In genomic region chr2:152420923-152421322, GRCh38 we compare ENCODE assay signal across 8 cellular contexts.
DNase-seq lines count a peak whose midpoint lies in the region; ATAC-seq and TF ChIP-seq lines count a peak whose summit lies in the region.

No MANE protein-coding gene starts in this region.

- WGBS in mesodermal cell (ENCODE audit: insufficient coverage in 2 of 2), 2 experiments = 81 to 100% methylated on average over 2 to 4 of the region's 7 CpGs
- 99 to 100% methylated on average over 3 to 7 of the region's 7 CpGs for WGBS in endodermal cell (ENCODE audit: insufficient coverage in 1 of 2, insufficient read length in 1 of 2), 2 experiments

- no peak overlapping the region for H3K9ac ChIP-seq in endodermal cell (ENCODE audit: extremely low read depth, low read length, poor library complexity, severe bottlenecking)

- H3K4me3 ChIP-seq in left ventricle myocardium inferior (no peak overlapping the region), mesodermal cell (ENCODE audit: extremely low read depth, insufficient read depth, low read length, poor library complexity, severe bottlenecking) (no peak overlapping the region), endodermal cell (ENCODE audit: low read length) (no peak overlapping the region)

- H3K4me1 Mint-ChIP-seq in chondrocyte (ENCODE audit: low read depth) (peaks cover 40% of the 10 kb centered on the region), endodermal cell (peaks cover 35% of the 10 kb centered on the region)

- peaks cover 28% of the 10 kb centered on the region for H3K4me1 ChIP-seq in left ventricle myocardium inferior
- H3K4me1 ChIP-seq in mesodermal cell (ENCODE audit: control insufficient read depth, insufficient read depth, low read length, poor library complexity, severe bottlenecking) = peaks cover 36% of the 10 kb centered on the region
- peaks cover 9% of the 10 kb centered on the region for H3K4me1 ChIP-seq in endodermal cell (ENCODE audit: control insufficient read depth, insufficient read depth, low read length)

- no peak overlapping the region for H3K4me3 Mint-ChIP-seq in chondrocyte (ENCODE audit: unreplicated experiment)
- H3K4me3 Mint-ChIP-seq in endodermal cell = no peak overlapping the region

- H3K27me3 ChIP-seq in left ventricle myocardium inferior (ENCODE audit: low read depth) (no peaks in the 10 kb centered on the region), endodermal cell (ENCODE audit: control insufficient read depth, insufficient read depth, low read length, poor library complexity, severe bottlenecking) (no peaks in the 10 kb centered on the region)

- H3K27ac ChIP-seq in left ventricle myocardium inferior (replicated peaks) = peak overlapping the region; percentile 58
- peak overlapping the region; percentile 70 for H3K27ac ChIP-seq in mesodermal cell (ENCODE audit: low read depth, low read length, severe bottlenecking)
- no peak overlapping the region for H3K27ac ChIP-seq in endodermal cell (ENCODE audit: low read depth, low read length)

- H3K36me3 ChIP-seq in left ventricle myocardium inferior = no peaks in the 10 kb centered on the region
- no peaks in the 10 kb centered on the region for H3K36me3 ChIP-seq in mesodermal cell (ENCODE audit: control insufficient read depth, insufficient read depth, low read length)
- H3K36me3 ChIP-seq in endodermal cell (ENCODE audit: control insufficient read depth, insufficient read depth, low read length) = no peaks in the 10 kb centered on the region

- H3K9me3 Mint-ChIP-seq in chondrocyte (ENCODE audit: low read depth) (no peaks in the 10 kb centered on the region), endodermal cell (no peaks in the 10 kb centered on the region)

- H3K36me3 Mint-ChIP-seq in chondrocyte (ENCODE audit: low read depth) (no peaks in the 10 kb centered on the region), endodermal cell (ENCODE audit: low read depth) (no peaks in the 10 kb centered on the region)

- TF ChIP-seq CTCF in left ventricle myocardium inferior (IDR thresholded peaks at IDR 0.05; ENCODE audit: borderline replicate concordance) (no peak), chondrocyte (IDR thresholded peaks at IDR 0.05) (no peak), endodermal cell (conservative IDR thresholded peaks at IDR 0.05) (no peak)

- H3K27me3 Mint-ChIP-seq in chondrocyte (ENCODE audit: low read depth) = no peaks in the 10 kb centered on the region
- peaks cover 3% of the 10 kb centered on the region for H3K27me3 Mint-ChIP-seq in endodermal cell (ENCODE audit: insufficient read depth)

- H3K9me3 ChIP-seq in left ventricle myocardium inferior (replicated peaks) = no peaks in the 10 kb centered on the region
- H3K9me3 ChIP-seq in mesodermal cell (ENCODE audit: control insufficient read depth, low read length) = no peaks in the 10 kb centered on the region
- no peaks in the 10 kb centered on the region for H3K9me3 ChIP-seq in endodermal cell (ENCODE audit: control insufficient read depth, low read length)

- peak overlapping the region; percentile 81 for H3K27ac Mint-ChIP-seq in chondrocyte (ENCODE audit: unreplicated experiment)
- H3K27ac Mint-ChIP-seq in endodermal cell = no peak overlapping the region

- DNase-seq in left ventricle myocardium inferior (no peak), left cardiac atrium (no peak), chondrocyte (ENCODE audit: low spot score) (no peak), 8988T (no peak), endodermal cell (no peak), SKM-1 treated with dmso at 0.1 percent for 144 hours (lab: John Stamatoyannopoulos, UW; ENCODE audit: unreplicated experiment) (no peak), EL (no peak)

- intact Hi-C loops in left ventricle myocardium inferior (cut with micrococcal nuclease) = no loop called here
- intact Hi-C loops in left cardiac atrium (cut with DNase I) = no loop called here

- no peak for ATAC-seq in left cardiac atrium
